23 cellular contexts compared by ENCODE assay signal in genomic region chr1:79043506-79043905, GRCh38. TPM values are rescaled to one million over a fixed set of nuclear protein-coding genes. Genes with fewer than 3 reads are reported as not detected.
A peak's percentile ranks its signal among the peaks of the same experiment; 100 is the strongest.
DNase-seq lines count a peak whose midpoint lies in the region; ATAC-seq and TF ChIP-seq lines count a peak whose summit lies in the region.
"Had no signal": no experiment of that assay in that cellular context is flagged by ENCODE, and none has a peak within 500 bp of the region (broad histone marks: within the 10 kb centered on the region; RNA-seq: fewer than 3 reads in every experiment).

No MANE protein-coding gene starts in this region.

- H3K9me3 Mint-ChIP-seq in osteocyte (ENCODE audit: unreplicated experiment): no peaks in the 10 kb centered on the region
- H3K9me3 Mint-ChIP-seq: effector memory CD8-positive, alpha-beta T cell had no signal

- H4K91ac ChIP-seq in neuronal stem cell (ENCODE audit: low read depth, low read length, poor library complexity): no peak overlapping the region

- no CpG with 5 or more reads among the region's 4 CpGs for WGBS in neuronal stem cell (ENCODE audit: extremely low coverage in 2 of 2, insufficient read length in 2 of 2, insufficient replicate concordance in 1 of 2), 2 donors

- no peak overlapping the region for H3K23ac ChIP-seq in neuronal stem cell (ENCODE audit: low read depth, low read length, poor library complexity)

- H3K4ac ChIP-seq in neuronal stem cell (ENCODE audit: low read length): no peak overlapping the region

- no peaks in the 10 kb centered on the region for H3K79me1 ChIP-seq in neuronal stem cell (ENCODE audit: low read depth, low read length)

- no peak overlapping the region for H4K8ac ChIP-seq in neuronal stem cell (ENCODE audit: low read depth, low read length)

- H3K27ac ChIP-seq in neuronal stem cell (replicated peaks; ENCODE audit: low read length): no peak overlapping the region
- H3K27ac ChIP-seq: pancreas, spleen, upper lobe of left lung had no signal

- DNase-seq in AG20443 (ENCODE audit: low spot score): peak; percentile 58
- DNase-seq in NCI-H460 (ENCODE audit: extremely low read depth, low read depth): peak; percentile 67
- peak; percentile 85 for DNase-seq in fibroblast of gingiva (ENCODE audit: low read depth)
- DNase-seq in osteocyte (ENCODE audit: extremely low spot score, unreplicated experiment): no peak
- DNase-seq in neuronal stem cell (ENCODE audit: low spot score): no peak
- no peak for DNase-seq in activated T-cell treated with anti-CD3 and anti-CD28 coated beads for 4 hours
- DNase-seq in KBM-7: no peak
- DNase-seq: activated CD8-positive, alpha-beta memory T cell treated with anti-CD3 and anti-CD28 coated beads, Interleukin-2, amount 10 ng/mL, durations not matched to agents 7 days and 5 days; activated naive CD4-positive, alpha-beta T cell treated with Interleukin-2 at 50 U/mL for 16 hours; CD4-positive, CD25-positive, alpha-beta regulatory T cell; DND-41; effector memory CD8-positive, alpha-beta T cell; kidney; mucosa of descending colon; pancreas; RPMI8226; spleen; stimulated activated naive CD8-positive, alpha-beta T cell treated with anti-CD3 and anti-CD28 coated beads, Interleukin-15, Interleukin-2, amounts not matched to agents 100 U/mL and 50 U/mL, for 24 hours; T-helper 1 cell; upper lobe of left lung had no signal

- H3K36me3 Mint-ChIP-seq in osteocyte (ENCODE audit: unreplicated experiment): no peaks in the 10 kb centered on the region
- H3K36me3 Mint-ChIP-seq: activated CD8-positive, alpha-beta memory T cell treated with anti-CD3 and anti-CD28 coated beads, Interleukin-2, amount 10 ng/mL, durations not matched to agents 7 days and 5 days; CD4-positive, CD25-positive, alpha-beta regulatory T cell had no signal

- no peak overlapping the region for H3K4me3 ChIP-seq in neuronal stem cell (ENCODE audit: low read length in 2 of 2)
- H3K4me3 ChIP-seq: GM12878, mucosa of descending colon, pancreas, spleen, upper lobe of left lung had no signal

- no peaks in the 10 kb centered on the region for H3K4me1 ChIP-seq in neuronal stem cell (ENCODE audit: control insufficient read depth in 2 of 2, insufficient read depth in 1 of 2, low read depth in 1 of 2, low read length in 2 of 2)
- H3K4me1 ChIP-seq: pancreas, spleen, upper lobe of left lung had no signal

- H3K4me1 Mint-ChIP-seq in osteocyte (ENCODE audit: unreplicated experiment): peaks cover 41% of the 10 kb centered on the region

- no peaks in the 10 kb centered on the region for H3K36me3 ChIP-seq in neuronal stem cell (replicated peaks in 1 of 2; ENCODE audit: control insufficient read depth in 2 of 2, insufficient read depth in 2 of 2, low read length in 2 of 2)
- H3K36me3 ChIP-seq: pancreas, spleen, upper lobe of left lung had no signal

- no peak overlapping the region for H2AFZ ChIP-seq in neuronal stem cell (ENCODE audit: low read length)

- H2BK120ac ChIP-seq in neuronal stem cell (ENCODE audit: low read depth, low read length): no peak overlapping the region

- no peaks in the 10 kb centered on the region for H3K9me3 ChIP-seq in neuronal stem cell (replicated peaks in 1 of 2; ENCODE audit: control insufficient read depth in 2 of 2, insufficient read depth in 1 of 2, low read depth in 1 of 2, low read length in 2 of 2)
- H3K9me3 ChIP-seq: mucosa of descending colon, pancreas, upper lobe of left lung had no signal

- ATAC-seq in GM18909 (IDR thresholded peaks at IDR 0.05; ENCODE audit: poor library complexity, unreplicated experiment): no peak
- ATAC-seq: activated CD8-positive, alpha-beta memory T cell treated with anti-CD3 and anti-CD28 coated beads, Interleukin-2, amount 10 ng/mL, durations not matched to agents 7 days and 5 days; effector memory CD8-positive, alpha-beta T cell; GM12878; mucosa of descending colon; pancreas; stimulated activated naive CD8-positive, alpha-beta T cell treated with anti-CD3 and anti-CD28 coated beads, Interleukin-15, Interleukin-2, amounts not matched to agents 100 U/mL and 50 U/mL, for 24 hours had no signal

- H3K4me3 Mint-ChIP-seq in osteocyte (ENCODE audit: unreplicated experiment): peak overlapping the region; percentile 61
- H3K4me3 Mint-ChIP-seq: activated CD8-positive, alpha-beta memory T cell treated with anti-CD3 and anti-CD28 coated beads, Interleukin-2, amount 10 ng/mL, durations not matched to agents 7 days and 5 days; CD4-positive, CD25-positive, alpha-beta regulatory T cell; effector memory CD8-positive, alpha-beta T cell had no signal

- no peaks in the 10 kb centered on the region for H3K27me3 Mint-ChIP-seq in osteocyte (ENCODE audit: unreplicated experiment)
- H3K27me3 Mint-ChIP-seq: CD4-positive, CD25-positive, alpha-beta regulatory T cell; effector memory CD8-positive, alpha-beta T cell had no signal

- H3K27me3 ChIP-seq in neuronal stem cell (ENCODE audit: control insufficient read depth in 3 of 3, insufficient read depth in 3 of 3, low read depth in 1 of 3, low read length in 3 of 3): no peaks in the 10 kb centered on the region
- H3K27me3 ChIP-seq: pancreas, spleen, upper lobe of left lung had no signal

- H2BK12ac ChIP-seq in neuronal stem cell (ENCODE audit: low read length): no peak overlapping the region

- TF ChIP-seq CTCF in osteocyte (IDR thresholded peaks at IDR 0.05): no peak

- H3K18ac ChIP-seq in neuronal stem cell (ENCODE audit: low read length): no peak overlapping the region

- H3K9ac ChIP-seq in neuronal stem cell (ENCODE audit: low read depth, low read length, poor library complexity): no peak overlapping the region

- H2BK15ac ChIP-seq in neuronal stem cell (ENCODE audit: low read length): no peak overlapping the region

- H3K4me2 ChIP-seq in neuronal stem cell (ENCODE audit: insufficient read depth, low read length, poor library complexity, severe bottlenecking): no peak overlapping the region

- H3K27ac Mint-ChIP-seq in osteocyte (ENCODE audit: unreplicated experiment): peak overlapping the region; percentile 81
- H3K27ac Mint-ChIP-seq: activated CD8-positive, alpha-beta memory T cell treated with anti-CD3 and anti-CD28 coated beads, Interleukin-2, amount 10 ng/mL, durations not matched to agents 7 days and 5 days; CD4-positive, CD25-positive, alpha-beta regulatory T cell; effector memory CD8-positive, alpha-beta T cell had no signal

- no peak overlapping the region for H3K14ac ChIP-seq in neuronal stem cell (ENCODE audit: low read length)

- H2BK5ac ChIP-seq in neuronal stem cell (ENCODE audit: low read length): no peak overlapping the region

- H2AK5ac ChIP-seq in neuronal stem cell (ENCODE audit: low read depth, low read length): no peak overlapping the region

- in situ Hi-C loops in KBM-7 (cut with MboI; ENCODE audit: low pct_unique_long_range_greater_than_20kb, low sequenced_read_pairs): no loop called here

RNA-seq across cellular contexts. Expression of gene ADGRL4, which starts 37.0 kb away (rescaled TPM):
- 0.05 and 0.09 TPM in 2 replicates for total RNA-seq in NCI-H460 (2014; rRNA removed; shearing (Covaris generic))
- 0.06 TPM in 1 of 2 replicates, not detected in the other for polyA plus RNA-seq in NCI-H460 (2014; cell fraction: nucleus; rRNA removed)
- total RNA-seq in osteocyte: 8.2 and 9.5 TPM in 2 replicates
- polyA plus RNA-seq in neuronal stem cell (2013, experiment 1 of 2): 0.35 TPM
- polyA plus RNA-seq in neuronal stem cell (2013, experiment 2 of 2): 0.29 TPM
- total RNA-seq: activated CD8-positive, alpha-beta memory T cell treated with anti-CD3 and anti-CD28 coated beads, Interleukin-2, amount 10 ng/mL, durations not matched to agents 7 days and 5 days; bronchial epithelial cell; CD4-positive, CD25-positive, alpha-beta regulatory T cell; GM12878 had no signal
- polyA plus RNA-seq: CD4-positive, CD25-positive, alpha-beta regulatory T cell; GM12878 had no signal

Comparison
In these comparisons a context has a peak if more than half of its experiments do, and no peak if none do; other contexts are left out.
1. DNase-seq: peak in AG20443 (single experiment), NCI-H460 (single experiment) and fibroblast of gingiva (single experiment); none in osteocyte (single experiment), neuronal stem cell (single experiment), activated T-cell treated with anti-CD3 and anti-CD28 coated beads for 4 hours (single experiment) and KBM-7 (single experiment).